In the genomic region with DNA sequence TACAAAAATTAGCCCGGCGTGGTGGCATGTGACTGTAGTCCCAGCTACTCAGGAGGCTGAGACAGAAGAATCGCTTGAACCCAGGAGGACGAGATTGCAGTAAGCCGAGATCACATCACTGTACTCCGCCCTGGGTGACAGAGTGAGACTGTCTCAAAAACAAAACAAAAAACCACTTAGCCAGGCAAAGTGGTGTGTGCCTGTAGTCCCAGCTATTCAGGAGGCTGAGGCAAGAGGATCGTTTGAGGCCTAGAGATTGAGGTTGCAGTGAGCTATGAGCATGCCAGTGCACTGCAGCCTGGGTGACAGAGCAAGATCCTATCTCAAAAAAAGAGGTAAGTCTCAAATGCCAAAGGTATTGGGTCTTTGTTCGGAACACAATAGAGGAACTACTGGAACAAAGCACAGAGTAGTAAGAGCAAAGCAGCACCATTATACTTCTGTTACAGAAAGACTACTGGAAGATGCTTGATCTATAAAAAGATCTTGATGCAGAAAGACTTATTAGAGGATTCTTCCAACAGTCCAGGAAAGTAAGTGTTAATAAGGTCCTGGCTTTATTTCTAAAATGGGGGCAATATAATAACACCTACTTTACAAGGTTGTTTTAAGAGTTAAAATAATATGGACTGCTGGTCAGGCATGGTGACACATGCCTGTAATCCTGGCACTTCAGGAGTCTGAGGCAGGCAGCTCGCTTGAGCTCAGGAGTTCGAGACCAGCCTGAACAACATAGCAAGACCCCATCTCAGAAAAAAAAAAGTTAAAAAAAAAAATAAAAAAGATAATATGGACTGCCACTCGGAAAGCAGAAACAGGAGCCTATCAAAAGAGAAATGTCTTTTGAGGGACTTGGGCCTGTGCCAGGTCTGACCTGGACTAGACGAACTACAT, we compare ENCODE assay signal across 18 cellular contexts. TPM values are rescaled to one million over a fixed set of nuclear protein-coding genes. Genes with fewer than 3 reads are reported as not detected.
DNase-seq lines count a peak whose midpoint lies in the region; ATAC-seq, FAIRE-seq and TF ChIP-seq lines count a peak whose summit lies in the region.
"Had no signal": no experiment of that assay in that cellular context is flagged by ENCODE, and none has a peak within 500 bp of the region (broad histone marks: within the 10 kb centered on the region; RNA-seq: fewer than 3 reads in every experiment).

No MANE protein-coding gene starts in this region.

- H3K23ac ChIP-seq in mesendoderm (ENCODE audit: low read length): no peak overlapping the region

- no peak overlapping the region for H2BK15ac ChIP-seq in mesendoderm (replicated peaks; ENCODE audit: low read depth)

- peaks cover 56% of the 10 kb centered on the region for H3K79me2 ChIP-seq in K562 (ENCODE audit: control insufficient read depth, insufficient read depth, low read length)
- H3K79me2 ChIP-seq in mesendoderm (ENCODE audit: control insufficient read depth, insufficient read depth, low read length): peaks cover 41% of the 10 kb centered on the region
- peaks cover 78% of the 10 kb centered on the region for H3K79me2 ChIP-seq in smooth muscle cell (ENCODE audit: low read depth)

- H3K9ac ChIP-seq in K562 (ENCODE audit: insufficient read depth in 1 of 2, low read depth in 2 of 2, low read length in 2 of 2) (peak overlapping the region in 1 of 2 experiments; percentile 21; a peak in 1 of 4 replicates), mesendoderm (ENCODE audit: low read length) (no peak overlapping the region), smooth muscle cell (ENCODE audit: low read depth) (no peak overlapping the region)

- H3K18ac ChIP-seq in mesendoderm (ENCODE audit: low read length): no peak overlapping the region

- TF ChIP-seq CTCF in K562 (IDR thresholded peaks at IDR 0.05 in 2 of 3, conservative IDR thresholded peaks at IDR 0.05 in 1 of 3; ENCODE audit: insufficient read depth in 2 of 3, low read depth in 1 of 3, low read length in 3 of 3): no peak
- no peak for TF ChIP-seq CTCF in smooth muscle cell (IDR thresholded peaks at IDR 0.05; ENCODE audit: borderline replicate concordance, insufficient read depth, poor library complexity, severe bottlenecking)
- TF ChIP-seq CTCF in Peyer's patch (IDR thresholded peaks at IDR 0.05): no peak

- no peak for FAIRE-seq in K562 (lab: Jason Lieb, UNC)
- FAIRE-seq: A549, GM12892, HepG2 had no signal

- POLR2A ChIA-PET in K562 (lab: Yijun Ruan, JAX): interaction anchor here (0.7 to 1.8 kb wide), 4 partner anchors 15 to 588 kb away, joined by 3 to 5 read pairs (median 4); no protein-coding TSS in a partner anchor

- no peak for TF ChIP-seq RAD21 in K562 (CRISPR knock-in tag; conservative IDR thresholded peaks at IDR 0.05 in 1 of 2, IDR thresholded peaks at IDR 0.05 in 1 of 2)

- CTCF ChIA-PET in K562 (lab: Yijun Ruan, JAX; ENCODE audit: low intra/inter-chr PET ratio): no interaction called here

- BruUV-seq in K562 (replicated peaks; lab: Mats Ljungman, UMichigan): no TSS peak

- H4K8ac ChIP-seq in mesendoderm (ENCODE audit: low read depth, low read length): no peak overlapping the region

- H3F3A ChIP-seq in smooth muscle cell (ENCODE audit: low read depth): peaks cover 3% of the 10 kb centered on the region

- H3K4me1 ChIP-seq in HAP-1 (peaks cover 47% of the 10 kb centered on the region), K562 (replicated peaks in 1 of 2; ENCODE audit: control insufficient read depth in 2 of 2, insufficient read depth in 2 of 2, low read length in 2 of 2) (peaks cover 0 to 24% of the 10 kb centered on the region in 2 experiments; a peak in 4 of 5 replicates), mesendoderm (ENCODE audit: control insufficient read depth, low read depth, low read length) (peaks cover 15% of the 10 kb centered on the region), smooth muscle cell (ENCODE audit: low read depth) (peaks cover 28% of the 10 kb centered on the region), Peyer's patch (peaks cover 0 to 34% (median 0%) of the 10 kb centered on the region in 4 donors)

- no peak for TF ChIP-seq EP300 in K562 (IDR thresholded peaks at IDR 0.05; ENCODE audit: low read length)

- H2AFZ ChIP-seq in K562 (ENCODE audit: low read depth, low read length): no peak overlapping the region
- no peak overlapping the region for H2AFZ ChIP-seq in smooth muscle cell (ENCODE audit: low read depth)
- H2AFZ ChIP-seq: PC-9 had no signal

- H2BK120ac ChIP-seq in mesendoderm (ENCODE audit: low read depth, low read length): no peak overlapping the region

- H3K4me3 ChIP-seq in HAP-1 (no peak overlapping the region), K562 (no peak overlapping the region), mesendoderm (ENCODE audit: low read length) (no peak overlapping the region), smooth muscle cell (no peak overlapping the region), Peyer's patch (no peak overlapping the region)
- H3K4me3 ChIP-seq: A549, PC-9, SK-N-MC had no signal

- peak overlapping the region; percentile 68 for H3K4ac ChIP-seq in mesendoderm (ENCODE audit: low read depth, low read length)

- H3K4me2 ChIP-seq in K562 (ENCODE audit: insufficient read depth, low read length) (no peak overlapping the region), mesendoderm (ENCODE audit: low read length) (no peak overlapping the region), smooth muscle cell (no peak overlapping the region)
- H3K4me2 ChIP-seq: A549, PC-9 had no signal

- WGBS in K562 (ENCODE audit: insufficient coverage, low coverage, missing lambda C conversion rate): 51% methylated on average over 9 of the region's 12 CpGs
- no CpG with 5 or more reads among the region's 12 CpGs for WGBS in mesendoderm (ENCODE audit: extremely low coverage, insufficient coverage, low lambda C conversion rate)
- whole genome bisulfite sequencing in smooth muscle cell (ENCODE audit: low lambda C conversion rate): 81% methylated on average over 12 of the region's 12 CpGs

- H3K9me3 ChIP-seq in HAP-1: no peaks in the 10 kb centered on the region
- H3K9me3 ChIP-seq in K562 (replicated peaks; ENCODE audit: control insufficient read depth, insufficient read depth, low read depth, low read length): no peaks in the 10 kb centered on the region
- H3K9me3 ChIP-seq in smooth muscle cell (replicated peaks; ENCODE audit: low read depth): no peaks in the 10 kb centered on the region
- H3K9me3 ChIP-seq in Peyer's patch: no peaks in the 10 kb centered on the region
- H3K9me3 ChIP-seq: A549 had no signal

- peak overlapping the region; percentile 41; the same call in 1 of the 3 replicates for H3K27ac ChIP-seq in K562 (ENCODE audit: extremely low read depth, low read depth, low read length)
- H3K27ac ChIP-seq in mesendoderm (ENCODE audit: low read depth, low read length): no peak overlapping the region
- peak overlapping the region; percentile 94 for H3K27ac ChIP-seq in smooth muscle cell (ENCODE audit: low read depth)
- H3K27ac ChIP-seq in Peyer's patch: no peak overlapping the region
- H3K27ac ChIP-seq: A549, PC-9 had no signal

- in situ Hi-C loops in HAP-1 (cut with MboI; ENCODE audit: low sequenced_read_pairs) (no loop called here), K562 (cut with MboI) (no loop called here)

- H4K20me1 ChIP-seq in K562 (replicated peaks; ENCODE audit: control insufficient read depth, insufficient read depth, low read length): no peaks in the 10 kb centered on the region; the same call in 1 of the 2 replicates
- H4K20me1 ChIP-seq in smooth muscle cell (ENCODE audit: low read depth): peaks cover 90% of the 10 kb centered on the region

- peaks cover 17% of the 10 kb centered on the region for H3K79me1 ChIP-seq in mesendoderm (ENCODE audit: low read length)

- DNase-seq in HAP-1 (ENCODE audit: low spot score in 2 of 2): peak; percentile 47 to 83
- DNase-seq in K562 (ENCODE audit: extremely low read depth in 1 of 4, low spot score in 3 of 4): no peak
- peak; percentile 56 for DNase-seq in mesendoderm
- no peak for DNase-seq in smooth muscle cell (lab: John Stamatoyannopoulos, UW; ENCODE audit: unreplicated experiment)
- no peak for DNase-seq in Peyer's patch
- no peak for DNase-seq in activated gamma-delta T cell (lab: John Stamatoyannopoulos, UW)
- DNase-seq in NCI-H748 (lab: John Stamatoyannopoulos, UW; ENCODE audit: unreplicated experiment): no peak
- DNase-seq: DND-41, GDM1, Kasumi-1, MM.1S, NCI-H1092 treated with DMSO at 0.1 percent for 48 hours, NCI-H510A treated with DMSO at 0.1 percent for 48 hours, PC-9 had no signal

- no peaks in the 10 kb centered on the region for H3K36me3 ChIP-seq in HAP-1 (replicated peaks)
- H3K36me3 ChIP-seq in K562 (ENCODE audit: control insufficient read depth, insufficient read depth, low read length): no peaks in the 10 kb centered on the region
- H3K36me3 ChIP-seq in mesendoderm (ENCODE audit: control insufficient read depth, insufficient read depth, low read length): no peaks in the 10 kb centered on the region
- H3K36me3 ChIP-seq in smooth muscle cell (ENCODE audit: low read depth): no peaks in the 10 kb centered on the region
- no peaks in the 10 kb centered on the region for H3K36me3 ChIP-seq in Peyer's patch

- no peaks in the 10 kb centered on the region for H3K27me3 ChIP-seq in HAP-1 (ENCODE audit: low read depth)
- no peaks in the 10 kb centered on the region for H3K27me3 ChIP-seq in K562 (ENCODE audit: control insufficient read depth in 2 of 2, insufficient read depth in 2 of 2, low read length in 2 of 2)
- H3K27me3 ChIP-seq in mesendoderm (ENCODE audit: insufficient read depth, low read length, poor library complexity): no peaks in the 10 kb centered on the region
- H3K27me3 ChIP-seq in smooth muscle cell (ENCODE audit: low read depth): no peaks in the 10 kb centered on the region
- H3K27me3 ChIP-seq in Peyer's patch: no peaks in the 10 kb centered on the region

- intact Hi-C loops in K562 (cut with micrococcal nuclease): no loop called here

- no peak overlapping the region for H2AK5ac ChIP-seq in mesendoderm (ENCODE audit: low read length)

- no peaks in the 10 kb centered on the region for H3K9me1 ChIP-seq in K562 (ENCODE audit: control insufficient read depth, insufficient read depth, low read length)

- ATAC-seq in K562: peak; percentile 26; the same call in 2 of the 3 replicates
- ATAC-seq: HepG2 had no signal

- TF ChIP-seq POLR2A in K562 (conservative IDR thresholded peaks at IDR 0.05) (no peak), Peyer's patch (IDR thresholded peaks at IDR 0.05) (no peak)

- H2BK5ac ChIP-seq in mesendoderm (ENCODE audit: low read length): no peak overlapping the region

- no peak overlapping the region for H4K5ac ChIP-seq in mesendoderm (ENCODE audit: low read length)

- H3K56ac ChIP-seq in mesendoderm (ENCODE audit: low read length): peak overlapping the region; percentile 73

RNA-seq across cellular contexts. Expression of a gene that starts 29.9 kb away (rescaled TPM):
- total RNA-seq in K562 (2011; cell fraction: chromatin; rRNA removed; ENCODE audit: low replicate concordance): 9.3 and 32.8 TPM in 2 replicates
- total RNA-seq in K562 (2011; cell fraction: nucleolus; rRNA removed): 6.2 and 9.1 TPM in 2 replicates
- 11.4 and 16.4 TPM in 2 replicates for total RNA-seq in K562 (2011; cell fraction: nucleoplasm; rRNA removed)
- total RNA-seq in K562 (2014; rRNA removed) (5.3 and 5.8 TPM in 2 replicates), K562 (2014; rRNA removed; fragmentation: Illumina TruSeq; extraction: Trizol) (8.5 and 9.6 TPM in 2 replicates), K562 (2015; rRNA removed; fragmentation: Illumina TruSeq; extraction: Trizol) (8.7 and 9.8 TPM in 2 replicates), K562 (2021) (12.3 and 12.9 TPM in 2 replicates), smooth muscle cell (34.7 and 41.3 TPM in 2 replicates), Peyer's patch (10 to 100 TPM; 28.1 to 38.1 (median 32.2) TPM)
- polyA plus RNA-seq in K562 (2011; rRNA removed) (7.1 and 7.6 TPM in 2 replicates), K562 (2014; fragmentation: Illumina TruSeq; extraction: Trizol) (5.8 and 6.2 TPM in 2 replicates), K562 (2014; fragmentation: Nextera tagmentation; extraction: Ambion mirVana) (1 to 10 TPM; 2.5 to 4.5 TPM), K562 (2014; rRNA removed) (4.5 and 5.2 TPM in 2 replicates), smooth muscle cell (14.1 and 25.9 TPM in 2 replicates)
- polyA plus RNA-seq in K562 (2011; cell fraction: cytosol; rRNA removed): 5.3 and 6.2 TPM in 2 replicates
- polyA plus RNA-seq in K562 (2011; cell fraction: nucleus; rRNA removed): 5.9 and 7.2 TPM in 2 replicates
- 5.0 TPM in 2 replicates for polyA plus RNA-seq in K562 (2012)
- 15.0 and 16.7 TPM in 2 replicates for polyA minus RNA-seq in K562 (2011; rRNA and poly(A)+ RNA removed)
- polyA minus RNA-seq in K562 (2011; cell fraction: cytosol; rRNA and poly(A)+ RNA removed): 7.6 and 9.7 TPM in 2 replicates
- 3.8 and 5.8 TPM in 2 replicates for polyA minus RNA-seq in K562 (2011; cell fraction: nucleus; rRNA and poly(A)+ RNA removed)
- polyA plus RNA-seq in mesendoderm (2013, experiment 1 of 2): 21.2 TPM
- polyA plus RNA-seq in mesendoderm (2013, experiment 2 of 2): 21.0 TPM

RNA-seq across cellular contexts. Expression of a gene that starts 44.0 kb away (rescaled TPM):
- not detected in 2 replicates for total RNA-seq in K562 (2011; cell fraction: chromatin; rRNA removed; ENCODE audit: low replicate concordance)
- total RNA-seq in K562 (2011; cell fraction: nucleolus; rRNA removed): not detected in 2 replicates
- not detected in 2 replicates for total RNA-seq in K562 (2011; cell fraction: nucleoplasm; rRNA removed)
- total RNA-seq in K562 (2014; rRNA removed) (not detected in 2 replicates), K562 (2014; rRNA removed; fragmentation: Illumina TruSeq; extraction: Trizol) (not detected in 2 replicates), K562 (2015; rRNA removed; fragmentation: Illumina TruSeq; extraction: Trizol) (not detected in 2 replicates), K562 (2021) (not detected in 2 replicates), smooth muscle cell (not detected in 2 replicates), Peyer's patch (not detected)
- polyA plus RNA-seq in K562 (2011; rRNA removed) (not detected in 2 replicates), K562 (2014; fragmentation: Illumina TruSeq; extraction: Trizol) (not detected in 2 replicates), K562 (2014; fragmentation: Nextera tagmentation; extraction: Ambion mirVana) (not detected), K562 (2014; rRNA removed) (not detected in 2 replicates), smooth muscle cell (1.1 TPM in 1 of 2 replicates, not detected in the other)
- not detected in 2 replicates for polyA plus RNA-seq in K562 (2011; cell fraction: cytosol; rRNA removed)
- polyA plus RNA-seq in K562 (2011; cell fraction: nucleus; rRNA removed): not detected in 2 replicates
- not detected in 2 replicates for polyA plus RNA-seq in K562 (2012)
- not detected in 2 replicates for polyA minus RNA-seq in K562 (2011; rRNA and poly(A)+ RNA removed)
- not detected in 2 replicates for polyA minus RNA-seq in K562 (2011; cell fraction: cytosol; rRNA and poly(A)+ RNA removed)
- polyA minus RNA-seq in K562 (2011; cell fraction: nucleus; rRNA and poly(A)+ RNA removed): not detected in 2 replicates
- not detected for polyA plus RNA-seq in mesendoderm (2013, experiment 1 of 2)
- polyA plus RNA-seq in mesendoderm (2013, experiment 2 of 2): not detected
- total RNA-seq: HepG2, PC-9 had no signal
- polyA plus RNA-seq: A549, HepG2 had no signal

Comparison
In these comparisons a context has a peak if more than half of its experiments do, and no peak if none do; other contexts are left out.
1. DNase-seq: peak in HAP-1 (2 of 2) and mesendoderm (single experiment); none in K562 (0 of 4), smooth muscle cell (single experiment), Peyer's patch (0 of 3), activated gamma-delta T cell (single experiment) and NCI-H748 (single experiment).
2. H3K27ac ChIP-seq: peak in K562 (single experiment) and smooth muscle cell (single experiment); none in mesendoderm (single experiment) and Peyer's patch (0 of 4).